Comparison of ENCODE assay signal across 15 cellular contexts in genomic region chr11:69899957-69900821, GRCh38.
DNase-seq lines count a peak whose midpoint lies in the region; ATAC-seq and TF ChIP-seq lines count a peak whose summit lies in the region.
"Had no signal": no experiment of that assay in that cellular context is flagged by ENCODE, and none has a peak within 500 bp of the region (broad histone marks: within the 10 kb centered on the region; RNA-seq: fewer than 3 reads in every experiment).

No MANE protein-coding gene starts in this region.

- no peak overlapping the region for H3K4me3 Mint-ChIP-seq in type B pancreatic cell
- H3K4me3 Mint-ChIP-seq: IgD-negative memory B cell; naive thymus-derived CD4-positive, alpha-beta T cell had no signal

- ATAC-seq in left colon, result peak; percentile 28
- no peak for ATAC-seq in HG02970 (IDR thresholded peaks at IDR 0.05; ENCODE audit: low FRiP score, unreplicated experiment)
- ATAC-seq: naive thymus-derived CD4-positive, alpha-beta T cell had no signal

- H3K9me3 Mint-ChIP-seq in type B pancreatic cell, result no peaks in the 10 kb centered on the region
- H3K9me3 Mint-ChIP-seq: IgD-negative memory B cell had no signal

- no peaks in the 10 kb centered on the region for H3K27me3 Mint-ChIP-seq in type B pancreatic cell

- no peaks in the 10 kb centered on the region for H3K36me3 ChIP-seq in spleen
- H3K36me3 ChIP-seq: SJSA1 had no signal

- no peaks in the 10 kb centered on the region for H3K9me3 ChIP-seq in spleen
- H3K9me3 ChIP-seq: SJSA1, testis had no signal

- intact Hi-C loops in left colon (cut with DNase I, micrococcal nuclease), result no loop called here
- intact Hi-C loops in spleen (cut with DNase I; ENCODE audit: low total_unique reads), result no loop called here

- H3K4me1 Mint-ChIP-seq in type B pancreatic cell (ENCODE audit: unreplicated experiment), result no peaks in the 10 kb centered on the region

- no peak overlapping the region for H3K4me3 ChIP-seq in spleen
- H3K4me3 ChIP-seq: SJSA1, testis had no signal

- peaks cover 0 to 53% (median 0%) of the 10 kb centered on the region in 7 donors for H3K27me3 ChIP-seq in spleen (replicated peaks in 1 of 7)
- H3K27me3 ChIP-seq: SJSA1, testis had no signal

- no peak for TF ChIP-seq POLR2A in spleen (IDR thresholded peaks at IDR 0.05)

- H3K27ac ChIP-seq in spleen, result no peak overlapping the region
- H3K27ac ChIP-seq: SJSA1, testis had no signal

- TF ChIP-seq CTCF in spleen (IDR thresholded peaks at IDR 0.05 in 8 of 11, conservative IDR thresholded peaks at IDR 0.05 in 3 of 11) (no peak), type B pancreatic cell (conservative IDR thresholded peaks at IDR 0.05) (no peak)

- 57 to 78% (median 64%) methylated on average over 9 of the region's 9 CpGs for WGBS in spleen, 5 donors

- DNase-seq in HuH-7.5 (ENCODE audit: low spot score) (peak; percentile 84), astrocyte of the hippocampus (ENCODE audit: low read depth, low spot score) (peak; percentile 44), left colon (no peak), spleen (peak; percentile 62), hypothalamus (lab: John Stamatoyannopoulos, UW) (no peak), type B pancreatic cell (ENCODE audit: extremely low spot score, unreplicated experiment) (no peak)
- DNase-seq: activated CD8-positive, alpha-beta memory T cell treated with anti-CD3 and anti-CD28 coated beads, Interleukin-2, amount 50 U/mL, for 4 hours; naive thymus-derived CD4-positive, alpha-beta T cell; NCI-H1930; NCI-H82; stimulated activated CD4-positive, alpha-beta T cell treated with anti-CD3 and anti-CD28 coated beads, Interleukin-12 subunit alpha, Interleukin-12 subunit beta, amount 100 ng/mL, for 4 hours; testis had no signal

- no peak overlapping the region for H3K27ac Mint-ChIP-seq in type B pancreatic cell

- H3K4me1 ChIP-seq in spleen, result peaks cover 0 to 6% (median 0%) of the 10 kb centered on the region in 6 donors
- H3K4me1 ChIP-seq: testis had no signal

- no peaks in the 10 kb centered on the region for H3K36me3 Mint-ChIP-seq in type B pancreatic cell
- H3K36me3 Mint-ChIP-seq: IgD-negative memory B cell; naive thymus-derived CD4-positive, alpha-beta T cell had no signal

Comparison
In these comparisons a context has a peak if more than half of its experiments do, and no peak if none do; other contexts are left out.
1. DNase-seq: peak in HuH-7.5 (single experiment), astrocyte of the hippocampus (single experiment) and spleen (single experiment); none in left colon (0 of 2), hypothalamus (0 of 51) and type B pancreatic cell (single experiment).